ENCODE assay signal across 6 cellular contexts in genomic region chr19:36128392-36128736, GRCh38. TPM values are rescaled to one million over a fixed set of nuclear protein-coding genes. Genes with fewer than 3 reads are reported as not detected.
DNase-seq lines count a peak whose midpoint lies in the region; ATAC-seq and TF ChIP-seq lines count a peak whose summit lies in the region.

No MANE protein-coding gene starts in this region.

- H3K4me3 ChIP-seq in A673 (ENCODE audit: low read depth, low read length, poor library complexity, severe bottlenecking) (peak overlapping the region; percentile 49), body of pancreas (peak overlapping the region; percentile 7 to 15)

- H3K4me1 Mint-ChIP-seq in neural crest cell: peaks cover 11% of the 10 kb centered on the region

- 5 to 6% methylated on average over 9 to 10 of the region's 10 CpGs for WGBS in body of pancreas, 2 donors

- H3K27ac Mint-ChIP-seq in neural crest cell (ENCODE audit: unreplicated experiment): peak overlapping the region; percentile 86

- POLR2A ChIA-PET in A673 (lab: Charles Lee; ENCODE audit: low non-redundant PET): interaction anchor here (0.6 kb wide), 2 partner anchors 778 to 1939 kb away, joined by 3 to 7 read pairs; no protein-coding TSS in a partner anchor

- no peaks in the 10 kb centered on the region for H3K27me3 ChIP-seq in A673 (replicated peaks; ENCODE audit: insufficient read depth, low read depth, low read length, poor library complexity)
- H3K27me3 ChIP-seq in body of pancreas: no peaks in the 10 kb centered on the region

- H3K36me3 Mint-ChIP-seq in neural crest cell (ENCODE audit: low read depth): peaks cover 4% of the 10 kb centered on the region

- H3K4me3 Mint-ChIP-seq in neural crest cell: peak overlapping the region; percentile 90

- DNase-seq in A673 (ENCODE audit: low spot score): no peak
- DNase-seq in body of pancreas: peak in 1 of 4 donors; percentile 23
- no peak for DNase-seq in neural crest cell (ENCODE audit: low read depth, low spot score)
- no peak for DNase-seq in NCI-H2029 treated with DMSO at 0.1 percent for 48 hours (lab: John Stamatoyannopoulos, UW)
- no peak for DNase-seq in NCI-H2196 (lab: John Stamatoyannopoulos, UW; ENCODE audit: unreplicated experiment)

- H3K4me1 ChIP-seq in A673 (ENCODE audit: insufficient read depth, low read length, poor library complexity, severe bottlenecking): no peaks in the 10 kb centered on the region
- peaks cover 11% of the 10 kb centered on the region for H3K4me1 ChIP-seq in body of pancreas

- intact Hi-C loops in A673 (cut with micrococcal nuclease; ENCODE audit: unreplicated experiment) (loop anchor here (1.0 to 2.0 kb wide), 2 partner anchors 42 to 364 kb away; no protein-coding TSS in a partner anchor), body of pancreas (cut with DNase I) (no loop called here)

- TF ChIP-seq CTCF in A673 (conservative IDR thresholded peaks at IDR 0.05; ENCODE audit: low read depth, low read length): no peak
- no peak for TF ChIP-seq CTCF in body of pancreas (IDR thresholded peaks at IDR 0.05)
- TF ChIP-seq CTCF in neural crest cell (conservative IDR thresholded peaks at IDR 0.05): no peak

- H3K9me3 ChIP-seq in A673 (ENCODE audit: low read depth, low read length, poor library complexity, severe bottlenecking): no peaks in the 10 kb centered on the region
- H3K9me3 ChIP-seq in body of pancreas: no peaks in the 10 kb centered on the region

- no peak for TF ChIP-seq POLR2A in body of pancreas (IDR thresholded peaks at IDR 0.05)

- no peaks in the 10 kb centered on the region for H3K27me3 Mint-ChIP-seq in neural crest cell (ENCODE audit: low read depth)

- CTCF ChIA-PET in A673 (lab: Charles Lee): interaction anchor here (0.7 to 1.1 kb wide), 2 partner anchors 13 to 41 kb away, joined by 4 to 21 read pairs; partner anchors contain the start of gene TBCB

- BruUV-seq in A673 (replicated peaks; lab: Mats Ljungman, UMichigan): no TSS peak

- no peaks in the 10 kb centered on the region for H3K9me3 Mint-ChIP-seq in neural crest cell

- H3K27ac ChIP-seq in A673 (ENCODE audit: low read depth, low read length, poor library complexity, severe bottlenecking) (peak overlapping the region; percentile 90), body of pancreas (peak overlapping the region; percentile 69 to 94 (median 81))

- H3K36me3 ChIP-seq in A673 (ENCODE audit: insufficient read depth, low read length, poor library complexity, severe bottlenecking) (peaks cover 10% of the 10 kb centered on the region), body of pancreas (replicated peaks in 1 of 2; ENCODE audit: insufficient read depth in 1 of 2, low read depth in 2 of 2) (peaks cover 0 to 3% of the 10 kb centered on the region in 2 donors)

- ATAC-seq in HG03159 (IDR thresholded peaks at IDR 0.05; ENCODE audit: unreplicated experiment) (peak; percentile 22), body of pancreas (peak; percentile 3)

RNA-seq across cellular contexts. Expression of gene CAPNS1, which starts 11.5 kb away (rescaled TPM):
- total RNA-seq in A673 (2021) (577 and 579 TPM in 2 replicates), body of pancreas (10 to 100 TPM; 53.7 to 56.0 TPM), neural crest cell (321 and 346 TPM in 2 replicates)

RNA-seq across cellular contexts. Expression of gene TBCB, which starts 13.1 kb away (rescaled TPM):
- total RNA-seq in A673 (2021) (156 and 158 TPM in 2 replicates), body of pancreas (10 to 100 TPM; 49.8 to 71.3 TPM), neural crest cell (214 and 219 TPM in 2 replicates)

RNA-seq across cellular contexts. Expression of gene POLR2I, which starts 13.7 kb away (rescaled TPM):
- total RNA-seq in A673 (2021) (133 and 142 TPM in 2 replicates), body of pancreas (10 to 100 TPM; 33.5 to 95.9 TPM), neural crest cell (111 and 126 TPM in 2 replicates)

RNA-seq across cellular contexts. Expression of gene OVOL3, which starts 17.4 kb away (rescaled TPM):
- total RNA-seq in A673 (2021): 0.47 and 0.63 TPM in 2 replicates
- total RNA-seq in body of pancreas: not detected
- not detected in 2 replicates for total RNA-seq in neural crest cell

RNA-seq across cellular contexts. Expression of gene COX7A1, which starts 23.9 kb away (rescaled TPM):
- not detected in 2 replicates for total RNA-seq in A673 (2021)
- total RNA-seq in body of pancreas: 10 to 100 TPM in 1 of 2 donors, 1 to 10 TPM in 1; 1.6 to 29.0 TPM
- total RNA-seq in neural crest cell: not detected in 2 replicates
